8 cellular contexts compared by ENCODE assay signal in the genomic region with DNA sequence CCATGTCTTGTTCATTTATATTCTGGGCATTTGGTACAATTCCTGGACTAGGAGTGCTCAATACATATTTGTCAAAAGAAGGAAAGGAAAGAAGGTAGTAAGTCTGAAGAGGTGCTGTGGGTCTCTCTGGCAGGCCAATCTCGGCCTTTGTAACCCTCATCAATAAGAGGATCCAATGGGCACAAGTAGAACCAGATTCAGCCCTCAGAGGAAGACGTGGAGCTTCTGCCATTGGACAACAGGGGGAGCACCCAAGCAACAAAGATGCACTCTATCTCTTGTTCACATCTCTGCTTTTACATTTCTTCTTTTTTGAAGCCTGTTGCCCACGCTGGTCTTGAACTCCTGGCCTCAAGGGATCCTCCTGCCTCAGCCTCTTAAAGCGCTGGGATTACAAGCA.
A peak's percentile ranks its signal among the peaks of the same experiment; 100 is the strongest.
DNase-seq lines count a peak whose midpoint lies in the region; ATAC-seq and TF ChIP-seq lines count a peak whose summit lies in the region.

No MANE protein-coding gene starts in this region.

- no peak for ATAC-seq in HG03442 (IDR thresholded peaks at IDR 0.05; ENCODE audit: unreplicated experiment)

- TF ChIP-seq CTCF in VCaP (conservative IDR thresholded peaks at IDR 0.05): peak; percentile 64

- peak; percentile 57 for DNase-seq in DMS53 (lab: John Stamatoyannopoulos, UW)
- DNase-seq in HuH-7.5 (ENCODE audit: low spot score): peak; percentile 43
- DNase-seq in epidermal melanocyte (ENCODE audit: insufficient read length, low spot score): peak; percentile 35
- DNase-seq in stimulated activated CD4-positive, alpha-beta T cell treated with anti-CD3 and anti-CD28 coated beads, Interleukin-2, amount 100 ng/mL, for 4 hours (ENCODE audit: low read depth): peak; percentile 24
- no peak for DNase-seq in DMS114 treated with DMSO at 0.1 percent for 48 hours (lab: John Stamatoyannopoulos, UW; ENCODE audit: unreplicated experiment)
- DNase-seq in C1 segment of cervical spinal cord (lab: John Stamatoyannopoulos, UW): no peak

- H3K27ac ChIP-seq in VCaP: no peak overlapping the region

Comparison
In these comparisons a context has a peak if more than half of its experiments do, and no peak if none do; other contexts are left out.
1. DNase-seq: peak in DMS53 (single experiment), HuH-7.5 (single experiment), epidermal melanocyte (single experiment) and stimulated activated CD4-positive, alpha-beta T cell treated with anti-CD3 and anti-CD28 coated beads, Interleukin-2, amount 100 ng/mL, for 4 hours (single experiment); none in DMS114 treated with DMSO at 0.1 percent for 48 hours (single experiment) and C1 segment of cervical spinal cord (0 of 14).